Comparison of ENCODE assay signal across 20 cellular contexts in the genomic region with DNA sequence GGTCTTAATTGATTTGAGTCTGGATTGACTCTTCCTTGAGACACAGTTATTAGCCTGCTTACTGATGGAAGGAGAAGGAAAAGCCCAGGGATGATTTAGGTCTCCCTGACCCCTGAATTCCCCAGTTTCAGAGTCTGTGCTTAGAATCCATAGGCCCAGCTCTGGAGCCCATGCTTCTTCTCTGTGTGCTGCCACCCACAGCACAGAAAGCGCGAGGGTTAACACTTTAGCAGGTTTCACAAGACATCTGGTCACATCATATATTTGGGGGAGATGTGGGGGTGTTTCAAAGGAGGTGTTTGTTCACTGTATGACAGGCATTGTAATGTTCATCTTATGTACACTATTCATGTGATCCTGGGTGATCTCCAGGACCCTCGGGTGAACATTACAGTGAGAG.
"Had no signal": no experiment of that assay in that cellular context is flagged by ENCODE, and none has a peak within 500 bp of the region (broad histone marks: within the 10 kb centered on the region; RNA-seq: fewer than 3 reads in every experiment).

No MANE protein-coding gene starts in this region.

- H3K27ac Mint-ChIP-seq: dendritic cell treated with granulocyte-macrophage colony-stimulating factor and Interleukin-4, amounts not matched to agents 40 ng/mL and 50 ng/mL, for 4 days; nephron progenitor cell; stimulated activated memory B cell treated with anti-CD40 and anti-IgM and Interleukin-4, amounts not matched to agents 10 μg/mL and 1 μg/mL and 100 μg/mL, for 72 hours had no signal

- ATAC-seq: foreskin keratinocyte; left ventricle myocardium superior; lower lobe of right lung; naive thymus-derived CD8-positive, alpha-beta T cell; right cardiac atrium; stimulated activated memory B cell treated with anti-CD40 and anti-IgM and Interleukin-4, amounts not matched to agents 10 μg/mL and 1 μg/mL and 100 μg/mL, for 72 hours had no signal

- H3K9me3 Mint-ChIP-seq: dendritic cell treated with granulocyte-macrophage colony-stimulating factor and Interleukin-4, amounts not matched to agents 40 ng/mL and 50 ng/mL, for 4 days; endodermal cell; naive thymus-derived CD8-positive, alpha-beta T cell; nephron progenitor cell; stimulated activated memory B cell treated with anti-CD40 and anti-IgM and Interleukin-4, amounts not matched to agents 10 μg/mL and 1 μg/mL and 100 μg/mL, for 72 hours; stimulated activated naive CD8-positive, alpha-beta T cell treated with anti-CD3 and anti-CD28 coated beads, Interleukin-15, Interleukin-2, amounts not matched to agents 100 ng/mL and 50 ng/mL, for 24 hours had no signal

- H3K4me1 Mint-ChIP-seq: endodermal cell, nephron progenitor cell had no signal

- H3K4me3 Mint-ChIP-seq: dendritic cell treated with granulocyte-macrophage colony-stimulating factor and Interleukin-4, amounts not matched to agents 40 ng/mL and 50 ng/mL, for 4 days; endodermal cell; naive thymus-derived CD8-positive, alpha-beta T cell; nephron progenitor cell; stimulated activated memory B cell treated with anti-CD40 and anti-IgM and Interleukin-4, amounts not matched to agents 10 μg/mL and 1 μg/mL and 100 μg/mL, for 72 hours; stimulated activated naive CD8-positive, alpha-beta T cell treated with anti-CD3 and anti-CD28 coated beads, Interleukin-15, Interleukin-2, amounts not matched to agents 100 ng/mL and 50 ng/mL, for 24 hours had no signal

- FAIRE-seq: endothelial cell of umbilical vein, keratinocyte, urothelium cell line had no signal

- DNase-seq: colonic mucosa; effector CD8-positive, alpha-beta T cell; endodermal cell; foreskin keratinocyte; head of caudate nucleus; left ventricle myocardium superior; lower lobe of right lung; naive thymus-derived CD8-positive, alpha-beta T cell; nephron progenitor cell; nucleus accumbens; right cardiac atrium; spleen; stimulated activated CD4-positive, alpha-beta T cell treated with anti-CD3 and anti-CD28 coated beads, Interleukin-4, amount 100 ng/mL, for 4 hours; upper lobe of left lung had no signal

- H3K27me3 Mint-ChIP-seq: dendritic cell treated with granulocyte-macrophage colony-stimulating factor and Interleukin-4, amounts not matched to agents 40 ng/mL and 50 ng/mL, for 4 days; naive thymus-derived CD8-positive, alpha-beta T cell; stimulated activated memory B cell treated with anti-CD40 and anti-IgM and Interleukin-4, amounts not matched to agents 10 μg/mL and 1 μg/mL and 100 μg/mL, for 72 hours; stimulated activated naive CD8-positive, alpha-beta T cell treated with anti-CD3 and anti-CD28 coated beads, Interleukin-15, Interleukin-2, amounts not matched to agents 100 ng/mL and 50 ng/mL, for 24 hours had no signal
